Comparison of ENCODE assay signal across 8 cellular contexts in genomic region chr15:50116477-50116876, GRCh38. TPM values are rescaled to one million over a fixed set of nuclear protein-coding genes. Genes with fewer than 3 reads are reported as not detected.
DNase-seq lines count a peak whose midpoint lies in the region; ATAC-seq and TF ChIP-seq lines count a peak whose summit lies in the region.

No MANE protein-coding gene starts in this region.

- H3K27me3 Mint-ChIP-seq in T-helper 1 cell treated with Interleukin-12 subunit alpha and Interleukin-12 subunit beta and Interleukin-4 antibody, amounts not matched to agents 30 μg/mL and 1 μg/mL, for 36 hours (ENCODE audit: low read depth) = no peaks in the 10 kb centered on the region

- DNase-seq in GM10266 (ENCODE audit: extremely low spot score) (peak; percentile 14), kidney tubule cell (ENCODE audit: low spot score) (peak; percentile 40), GM19238 (ENCODE audit: insufficient read length, low spot score) (no peak), omental fat pad (ENCODE audit: low spot score) (no peak)
- DNase-seq in stimulated activated CD4-positive, alpha-beta T cell treated with anti-CD3 and anti-CD28 coated beads, Interleukin-4, amount 100 ng/mL, for 4 hours = no peak

- peaks cover 29% of the 10 kb centered on the region for H3K36me3 Mint-ChIP-seq in T-helper 1 cell treated with Interleukin-12 subunit alpha and Interleukin-12 subunit beta and Interleukin-4 antibody, amounts not matched to agents 30 μg/mL and 1 μg/mL, for 36 hours (ENCODE audit: low read depth)

- H3K9me3 Mint-ChIP-seq in T-helper 1 cell treated with Interleukin-12 subunit alpha and Interleukin-12 subunit beta and Interleukin-4 antibody, amounts not matched to agents 30 μg/mL and 1 μg/mL, for 36 hours = peaks cover 6% of the 10 kb centered on the region

- ATAC-seq in HG03442 (IDR thresholded peaks at IDR 0.05; ENCODE audit: unreplicated experiment) (peak; percentile 66), HG03097 (IDR thresholded peaks at IDR 0.05; ENCODE audit: low FRiP score, unreplicated experiment) (no peak), omental fat pad (ENCODE audit: low FRiP score) (no peak)

- peak overlapping the region; percentile 67 for H3K4me3 Mint-ChIP-seq in T-helper 1 cell treated with Interleukin-12 subunit alpha and Interleukin-12 subunit beta and Interleukin-4 antibody, amounts not matched to agents 30 μg/mL and 1 μg/mL, for 36 hours

- peak; percentile 49 for TF ChIP-seq CTCF in GM10266 (IDR thresholded peaks at IDR 0.05; ENCODE audit: control insufficient read depth, insufficient read depth, low read depth, missing control alignments)
- no peak for TF ChIP-seq CTCF in omental fat pad (IDR thresholded peaks at IDR 0.05)

- H3K27ac Mint-ChIP-seq in T-helper 1 cell treated with Interleukin-12 subunit alpha and Interleukin-12 subunit beta and Interleukin-4 antibody, amounts not matched to agents 30 μg/mL and 1 μg/mL, for 36 hours = peak overlapping the region; percentile 49

- peaks cover 61% of the 10 kb centered on the region for H3K4me1 Mint-ChIP-seq in T-helper 1 cell treated with Interleukin-12 subunit alpha and Interleukin-12 subunit beta and Interleukin-4 antibody, amounts not matched to agents 30 μg/mL and 1 μg/mL, for 36 hours (ENCODE audit: low read depth)

RNA-seq across cellular contexts. Expression of gene ATP8B4, which starts 2.6 kb away (rescaled TPM):
- 10 to 100 TPM; 12.1 to 32.3 (median 16.5) TPM for total RNA-seq in omental fat pad

Comparison
In these comparisons a context has a peak if more than half of its experiments do, and no peak if none do; other contexts are left out.
1. DNase-seq: peak in GM10266 (single experiment) and kidney tubule cell (single experiment); none in stimulated activated CD4-positive, alpha-beta T cell treated with anti-CD3 and anti-CD28 coated beads, Interleukin-4, amount 100 ng/mL, for 4 hours (0 of 2), GM19238 (single experiment) and omental fat pad (single experiment).